15 cellular contexts compared by ENCODE assay signal in the genomic region with DNA sequence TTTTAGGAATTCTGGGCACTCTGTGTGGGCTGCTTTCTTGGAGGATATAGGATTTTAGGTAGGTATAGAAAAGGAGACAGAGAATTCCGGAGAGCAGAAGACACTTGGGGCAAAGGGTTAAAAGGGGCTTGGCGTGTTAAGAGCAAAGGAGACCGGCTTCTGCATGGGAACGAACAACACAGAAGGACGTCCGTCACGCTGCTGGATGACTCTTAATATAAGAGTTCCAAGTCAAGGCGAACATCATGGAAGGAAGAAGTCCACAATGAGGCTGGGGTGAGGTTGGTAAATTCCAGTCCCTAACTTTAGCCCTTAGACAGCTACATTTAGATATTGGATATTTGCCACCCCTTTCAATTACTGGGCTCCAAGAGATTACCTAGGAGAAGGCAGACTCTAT. TPM values are rescaled to one million over a fixed set of nuclear protein-coding genes. Genes with fewer than 3 reads are reported as not detected.
A peak's percentile ranks its signal among the peaks of the same experiment; 100 is the strongest.
DNase-seq lines count a peak whose midpoint lies in the region; ATAC-seq and TF ChIP-seq lines count a peak whose summit lies in the region.
"Had no signal": no experiment of that assay in that cellular context is flagged by ENCODE, and none has a peak within 500 bp of the region (broad histone marks: within the 10 kb centered on the region; RNA-seq: fewer than 3 reads in every experiment).

No MANE protein-coding gene starts in this region.

- ATAC-seq in GM23338 = no peak
- ATAC-seq in WTC11 = no peak
- ATAC-seq: PC-3 had no signal

- H3K4me1 ChIP-seq in GM23338 (ENCODE audit: insufficient read depth) (peaks cover 16% of the 10 kb centered on the region), osteoblast (ENCODE audit: insufficient read depth, low read length) (peaks cover 67% of the 10 kb centered on the region), Karpas-422 (ENCODE audit: low read length) (peaks cover 9% of the 10 kb centered on the region)

- no peaks in the 10 kb centered on the region for H3K9me3 Mint-ChIP-seq in activated CD4-positive, alpha-beta T cell treated with anti-CD3 and anti-CD28 coated beads, Interleukin-2, amount 10 ng/mL, durations not matched to agents 24 days and 14 days
- no peaks in the 10 kb centered on the region for H3K9me3 Mint-ChIP-seq in GM23338
- no peaks in the 10 kb centered on the region for H3K9me3 Mint-ChIP-seq in chondrocyte (ENCODE audit: low read depth)
- H3K9me3 Mint-ChIP-seq in WTC11 = no peaks in the 10 kb centered on the region

- H3K27me3 Mint-ChIP-seq in activated CD4-positive, alpha-beta T cell treated with anti-CD3 and anti-CD28 coated beads, Interleukin-2, amount 10 ng/mL, durations not matched to agents 24 days and 14 days = no peaks in the 10 kb centered on the region
- H3K27me3 Mint-ChIP-seq in GM23338 (ENCODE audit: insufficient read depth, low read depth, poor library complexity) (peaks cover 8% of the 10 kb centered on the region), chondrocyte (ENCODE audit: low read depth) (no peaks in the 10 kb centered on the region), WTC11 (ENCODE audit: low read depth) (no peaks in the 10 kb centered on the region; the same call in 1 of the 2 replicates)

- 0 out of 2 replicates have a peak overlapping the region, but pooled peaks have one; percentile 31 for H3K4me2 ChIP-seq in GM23338
- no peak overlapping the region for H3K4me2 ChIP-seq in osteoblast (ENCODE audit: insufficient read depth, low read length)
- no peak overlapping the region for H3K4me2 ChIP-seq in Karpas-422 (ENCODE audit: low read depth, low read length, poor library complexity, severe bottlenecking)

- intact Hi-C loops in activated CD4-positive, alpha-beta T cell treated with anti-CD3 and anti-CD28 coated beads, Interleukin-2, amount 10 ng/mL, durations not matched to agents 24 days and 14 days (cut with micrococcal nuclease) = loop anchor here (2.0 to 10.0 kb wide), 3 partner anchors 32 to 315 kb away; no protein-coding TSS in a partner anchor

- H3F3A ChIP-seq in GM23338 (replicated peaks; ENCODE audit: low read depth) = no peaks in the 10 kb centered on the region

- H4K20me1 ChIP-seq in GM23338 (replicated peaks; ENCODE audit: insufficient read depth) = no peaks in the 10 kb centered on the region
- no peaks in the 10 kb centered on the region for H4K20me1 ChIP-seq in osteoblast (ENCODE audit: insufficient read depth, low read length)
- H4K20me1 ChIP-seq in Karpas-422 (ENCODE audit: insufficient read depth, low read depth, low read length) = no peaks in the 10 kb centered on the region

- no peaks in the 10 kb centered on the region for H3K9me2 ChIP-seq in GM23338 (ENCODE audit: insufficient read depth)
- H3K9me2 ChIP-seq in Karpas-422 (replicated peaks; ENCODE audit: insufficient read depth, low read length) = no peaks in the 10 kb centered on the region

- H3K36me3 ChIP-seq in GM23338 (ENCODE audit: insufficient read depth) (no peaks in the 10 kb centered on the region), osteoblast (ENCODE audit: insufficient read depth, low read length) (no peaks in the 10 kb centered on the region), Karpas-422 (ENCODE audit: insufficient read depth, low read length) (no peaks in the 10 kb centered on the region)
- H3K36me3 ChIP-seq: left ventricle myocardium inferior, suprapubic skin had no signal

- peak; percentile 54 for DNase-seq in activated CD4-positive, alpha-beta T cell treated with anti-CD3 and anti-CD28 coated beads, Interleukin-2, amount 10 ng/mL, durations not matched to agents 24 days and 14 days
- no peak for DNase-seq in activated CD4-positive, alpha-beta T cell treated with anti-CD3 and anti-CD28 coated beads for 1 hour
- DNase-seq in GM23338 (ENCODE audit: low spot score) = no peak
- no peak for DNase-seq in chondrocyte (ENCODE audit: low spot score)
- no peak for DNase-seq in osteoblast (ENCODE audit: insufficient read length, low spot score, missing footprints)
- no peak for DNase-seq in Karpas-422
- no peak for DNase-seq in WTC11 (ENCODE audit: low spot score)
- no peak for DNase-seq in SW480 (ENCODE audit: low spot score)
- DNase-seq: activated CD4-positive, alpha-beta T cell treated with anti-CD3 and anti-CD28 coated beads, Interleukin-2, amount 50 U/mL, for 1 hour; activated gamma-delta T cell; left ventricle myocardium inferior; NCI-H187 treated with DMSO at 0.1 percent for 48 hours; NCI-H524; PC-3 had no signal

- H3K4me3 ChIP-seq in GM23338 = no peak overlapping the region
- no peak overlapping the region for H3K4me3 ChIP-seq in osteoblast (ENCODE audit: insufficient read depth, low read length)
- no peak overlapping the region for H3K4me3 ChIP-seq in Karpas-422 (ENCODE audit: low read length)
- H3K4me3 ChIP-seq: left ventricle myocardium inferior, suprapubic skin had no signal

- POLR2A ChIA-PET in WTC11 (lab: Charles Lee) = no interaction called here

- H3K79me2 ChIP-seq in GM23338 (replicated peaks; ENCODE audit: insufficient read depth) (no peaks in the 10 kb centered on the region), osteoblast (ENCODE audit: insufficient read depth, low read length) (no peaks in the 10 kb centered on the region), Karpas-422 (ENCODE audit: low read length) (no peaks in the 10 kb centered on the region)

- H3K36me3 Mint-ChIP-seq in activated CD4-positive, alpha-beta T cell treated with anti-CD3 and anti-CD28 coated beads, Interleukin-2, amount 10 ng/mL, durations not matched to agents 24 days and 14 days (ENCODE audit: low read depth) = peaks cover 1% of the 10 kb centered on the region
- H3K36me3 Mint-ChIP-seq in GM23338 (ENCODE audit: low read depth) (no peaks in the 10 kb centered on the region), chondrocyte (ENCODE audit: low read depth) (no peaks in the 10 kb centered on the region), WTC11 (no peaks in the 10 kb centered on the region)

- peaks cover 84% of the 10 kb centered on the region for H3K4me1 Mint-ChIP-seq in activated CD4-positive, alpha-beta T cell treated with anti-CD3 and anti-CD28 coated beads, Interleukin-2, amount 10 ng/mL, durations not matched to agents 24 days and 14 days
- H3K4me1 Mint-ChIP-seq in GM23338 (peaks cover 25% of the 10 kb centered on the region), chondrocyte (ENCODE audit: low read depth) (peaks cover 72% of the 10 kb centered on the region), WTC11 (peaks cover 26% of the 10 kb centered on the region)

- H3K27ac ChIP-seq in GM23338 (ENCODE audit: low read depth) (no peak overlapping the region), osteoblast (ENCODE audit: low read depth, low read length) (peak overlapping the region; percentile 17), Karpas-422 (ENCODE audit: low read length) (no peak overlapping the region)
- H3K27ac ChIP-seq: left ventricle myocardium inferior, suprapubic skin had no signal

- H3K9me3 ChIP-seq in osteoblast (ENCODE audit: low read depth, low read length) = no peaks in the 10 kb centered on the region
- no peaks in the 10 kb centered on the region for H3K9me3 ChIP-seq in Karpas-422 (ENCODE audit: low read length)
- H3K9me3 ChIP-seq: left ventricle myocardium inferior, suprapubic skin had no signal

- H3K27me3 ChIP-seq in GM23338 (ENCODE audit: insufficient read depth) (no peaks in the 10 kb centered on the region), osteoblast (ENCODE audit: insufficient read depth, low read length) (no peaks in the 10 kb centered on the region), Karpas-422 (ENCODE audit: low read length) (no peaks in the 10 kb centered on the region)
- H3K27me3 ChIP-seq: suprapubic skin had no signal

- CTCF ChIA-PET in WTC11 (lab: Charles Lee) = interaction anchor here (0.7 to 9.5 kb wide), 5 partner anchors 10 to 312 kb away, joined by 3 to 143 read pairs (median 9); partner anchors contain the start of gene SLC20A1

- H3K4me3 Mint-ChIP-seq in activated CD4-positive, alpha-beta T cell treated with anti-CD3 and anti-CD28 coated beads, Interleukin-2, amount 10 ng/mL, durations not matched to agents 24 days and 14 days = no peak overlapping the region
- H3K4me3 Mint-ChIP-seq in GM23338 (no peak overlapping the region), chondrocyte (ENCODE audit: unreplicated experiment) (no peak overlapping the region), WTC11 (no peak overlapping the region)

- H2AFZ ChIP-seq in GM23338 (peak overlapping the region; percentile 97), osteoblast (ENCODE audit: low read length) (peak overlapping the region; percentile 2), Karpas-422 (ENCODE audit: low read length) (no peak overlapping the region)

- H3K9ac ChIP-seq in Karpas-422 (ENCODE audit: low read length) = no peak overlapping the region

- TF ChIP-seq CTCF in GM23338 (conservative IDR thresholded peaks at IDR 0.05; ENCODE audit: low read depth in 2 of 2) = no peak
- no peak for TF ChIP-seq CTCF in chondrocyte (IDR thresholded peaks at IDR 0.05)
- no peak for TF ChIP-seq CTCF in osteoblast (IDR thresholded peaks at IDR 0.05; ENCODE audit: extremely low read depth, low read depth, low read length)
- TF ChIP-seq CTCF in WTC11 (IDR thresholded peaks at IDR 0.05) = no peak

- peak overlapping the region; percentile 22 for H3K27ac Mint-ChIP-seq in activated CD4-positive, alpha-beta T cell treated with anti-CD3 and anti-CD28 coated beads, Interleukin-2, amount 10 ng/mL, durations not matched to agents 24 days and 14 days
- no peak overlapping the region for H3K27ac Mint-ChIP-seq in GM23338
- peak overlapping the region; percentile 80 for H3K27ac Mint-ChIP-seq in chondrocyte (ENCODE audit: unreplicated experiment)
- H3K27ac Mint-ChIP-seq in WTC11 = no peak overlapping the region

TF ChIP-seq in GM23338, 12 proteins besides CTCF, POLR2A, EP300 and RAD21 (continues in another document):
- TF ChIP-seq ZNF114 (CRISPR knock-in tag; IDR thresholded peaks at IDR 0.05) = no peak

TF ChIP-seq in WTC11, 78 proteins besides CTCF, POLR2A, EP300 and RAD21 (continues in another document):
- TF ChIP-seq ZNF121 (CRISPR knock-in tag; IDR thresholded peaks at IDR 0.05) = no peak
- no peak for TF ChIP-seq FOXK1 (CRISPR knock-in tag; IDR thresholded peaks at IDR 0.05)

RNA-seq across cellular contexts. Expression of gene SLC20A1, which starts 15.9 kb away (rescaled TPM):
- 180 and 182 TPM in 2 replicates for total RNA-seq in activated CD4-positive, alpha-beta T cell treated with anti-CD3 and anti-CD28 coated beads, Interleukin-2, amount 10 ng/mL, durations not matched to agents 24 days and 14 days
- total RNA-seq in GM23338 (2014; rRNA removed; shearing (Covaris generic)) = 81.9 and 84.3 TPM in 2 replicates
- polyA plus RNA-seq in GM23338 (2016; fragmentation: Nextera tagmentation; extraction: Ambion mirVana) = 50.1 and 52.9 TPM in 2 replicates
- total RNA-seq in chondrocyte (62.2 to 94.5 TPM (median 63.0 TPM) in 3 replicates), osteoblast (96.3 and 131 TPM in 2 replicates), WTC11 (2021) (59.9 to 64.4 TPM (median 60.1 TPM) in 3 replicates)
- total RNA-seq in Karpas-422 (2014; rRNA removed; shearing (Covaris generic); ENCODE audit: low replicate concordance) = 24.6 and 48.4 TPM in 2 replicates

RNA-seq across cellular contexts. Expression of gene CHCHD5, which starts 45.4 kb away (rescaled TPM):
- total RNA-seq in activated CD4-positive, alpha-beta T cell treated with anti-CD3 and anti-CD28 coated beads, Interleukin-2, amount 10 ng/mL, durations not matched to agents 24 days and 14 days = 36.4 and 37.6 TPM in 2 replicates
- total RNA-seq in GM23338 (2014; rRNA removed; shearing (Covaris generic)) = 15.5 and 18.7 TPM in 2 replicates
- 68.8 and 69.9 TPM in 2 replicates for polyA plus RNA-seq in GM23338 (2016; fragmentation: Nextera tagmentation; extraction: Ambion mirVana)
- total RNA-seq in chondrocyte (16.9 to 22.7 TPM (median 22.4 TPM) in 3 replicates), osteoblast (7.7 and 10.1 TPM in 2 replicates), WTC11 (2021) (33.2 to 36.5 TPM (median 33.7 TPM) in 3 replicates)
- 30.0 and 37.4 TPM in 2 replicates for total RNA-seq in Karpas-422 (2014; rRNA removed; shearing (Covaris generic); ENCODE audit: low replicate concordance)

Comparison
In these comparisons a context has a peak if more than half of its experiments do, and no peak if none do; other contexts are left out.
1. H3K27ac Mint-ChIP-seq: peak in activated CD4-positive, alpha-beta T cell treated with anti-CD3 and anti-CD28 coated beads, Interleukin-2, amount 10 ng/mL, durations not matched to agents 24 days and 14 days (single experiment) and chondrocyte (single experiment); none in GM23338 (single experiment) and WTC11 (single experiment).